2 cellular contexts compared by ENCODE assay signal in the genomic region with DNA sequence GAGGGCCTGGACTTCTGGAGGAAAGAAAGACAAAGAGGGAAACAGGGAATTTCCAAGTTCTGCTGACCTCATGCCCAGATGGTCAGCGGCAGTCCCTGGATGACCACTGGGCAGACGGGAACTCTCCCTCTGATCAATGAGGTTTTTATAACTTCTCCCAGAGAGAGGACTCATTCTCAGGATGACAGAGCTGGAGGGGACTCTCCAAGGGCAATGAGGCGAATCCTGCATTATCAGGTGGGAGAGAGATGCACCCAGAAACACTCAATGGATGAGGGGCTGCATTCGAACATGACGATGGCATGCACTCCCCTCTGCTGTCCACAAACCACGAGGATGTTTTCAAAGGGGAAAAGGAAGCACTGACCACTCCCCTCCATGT.
TF ChIP-seq lines count a peak whose summit lies in the region.

No MANE protein-coding gene starts in this region.

TF ChIP-seq in liver, 16 proteins besides CTCF, POLR2A, EP300 and RAD21:
- no peak for TF ChIP-seq GABPA (IDR thresholded peaks at IDR 0.05 in 1 of 2, conservative IDR thresholded peaks at IDR 0.05 in 1 of 2)

TF ChIP-seq in HepG2, 621 proteins besides CTCF, POLR2A, EP300 and RAD21:
- TF ChIP-seq ZNF335 (CRISPR knock-in tag; IDR thresholded peaks at IDR 0.05): no peak
- TF ChIP-seq MXD4 (CRISPR knock-in tag; IDR thresholded peaks at IDR 0.05): no peak
- no peak for TF ChIP-seq HNF4G (IDR thresholded peaks at IDR 0.05; ENCODE audit: borderline replicate concordance, low read depth, low read length)
- TF ChIP-seq HNF4G (CRISPR knock-in tag; IDR thresholded peaks at IDR 0.05; ENCODE audit: borderline replicate concordance, low read depth): no peak
- no peak for TF ChIP-seq ZNF670 (CRISPR knock-in tag; IDR thresholded peaks at IDR 0.05; ENCODE audit: borderline replicate concordance)
- no peak for TF ChIP-seq ZNF501 (CRISPR knock-in tag; IDR thresholded peaks at IDR 0.05)
- no peak for TF ChIP-seq EEA1 (CRISPR knock-in tag; IDR thresholded peaks at IDR 0.05; ENCODE audit: borderline replicate concordance)
- TF ChIP-seq CAMTA2 (CRISPR knock-in tag; IDR thresholded peaks at IDR 0.05; ENCODE audit: borderline replicate concordance): no peak
- no peak for TF ChIP-seq PAF1 (CRISPR knock-in tag; IDR thresholded peaks at IDR 0.05)
- TF ChIP-seq, protein P1, sequence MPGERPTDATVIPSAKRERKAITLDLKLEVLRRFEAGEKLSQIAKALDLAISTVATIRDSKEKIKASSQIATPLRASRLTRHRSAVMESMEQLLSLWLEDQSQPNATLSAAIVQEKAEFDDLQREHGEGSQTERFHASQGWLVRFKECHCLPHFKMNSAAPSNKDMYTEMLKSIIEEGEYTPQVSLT (CRISPR knock-in tag; IDR thresholded peaks at IDR 0.05; ENCODE audit: borderline replicate concordance, low read depth): no peak
- no peak for TF ChIP-seq U2AF2 (IDR thresholded peaks at IDR 0.05; ENCODE audit: low read depth, low read length)
- TF ChIP-seq KDM2A (CRISPR knock-in tag; IDR thresholded peaks at IDR 0.05; ENCODE audit: borderline replicate concordance, low read depth): no peak
- TF ChIP-seq ZNF609 (CRISPR knock-in tag; IDR thresholded peaks at IDR 0.05; ENCODE audit: borderline replicate concordance): no peak
- no peak for TF ChIP-seq MAZ (IDR thresholded peaks at IDR 0.05; ENCODE audit: borderline replicate concordance, low read depth, low read length)
- no peak for TF ChIP-seq MAZ (CRISPR knock-in tag; IDR thresholded peaks at IDR 0.05; ENCODE audit: low read depth)
- TF ChIP-seq ZBTB7A (CRISPR knock-in tag; IDR thresholded peaks at IDR 0.05): no peak
- no peak for TF ChIP-seq PAX8 (CRISPR knock-in tag; IDR thresholded peaks at IDR 0.05; ENCODE audit: borderline replicate concordance)
- TF ChIP-seq HNRNPK (IDR thresholded peaks at IDR 0.05; ENCODE audit: low read depth, low read length, poor library complexity, severe bottlenecking): no peak
- TF ChIP-seq KAT2B (IDR thresholded peaks at IDR 0.05; ENCODE audit: borderline replicate concordance, low read depth, low read length): no peak
- no peak for TF ChIP-seq ZNF652 (CRISPR knock-in tag; IDR thresholded peaks at IDR 0.05; ENCODE audit: borderline replicate concordance, low read depth)
